Comparison of ENCODE assay signal across 20 cellular contexts in the genomic region with DNA sequence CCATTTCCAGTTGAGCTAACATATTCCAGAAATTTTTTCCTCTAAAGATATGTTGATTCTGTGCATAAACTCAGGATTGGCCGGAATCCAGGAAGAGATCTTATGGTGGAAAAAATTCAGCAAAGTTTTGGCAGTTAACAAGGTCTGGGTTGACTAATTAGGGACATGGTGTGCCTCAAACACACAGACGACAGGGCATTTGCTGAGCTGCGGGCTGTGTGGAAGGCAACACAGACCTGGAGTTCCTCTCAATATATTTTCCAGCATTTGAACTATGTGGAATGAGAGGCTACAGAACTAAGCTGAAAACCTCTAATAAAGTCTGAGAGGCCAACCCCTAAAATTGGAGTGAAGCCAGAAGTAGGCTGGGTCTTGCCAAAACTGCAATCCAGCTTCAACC.
DNase-seq lines count a peak whose midpoint lies in the region; ATAC-seq and TF ChIP-seq lines count a peak whose summit lies in the region.
"Had no signal": no experiment of that assay in that cellular context is flagged by ENCODE, and none has a peak within 500 bp of the region (broad histone marks: within the 10 kb centered on the region; RNA-seq: fewer than 3 reads in every experiment).

No MANE protein-coding gene starts in this region.

- no peaks in the 10 kb centered on the region for H3K9me3 ChIP-seq in SK-N-SH
- no peaks in the 10 kb centered on the region for H3K9me3 ChIP-seq in SK-N-MC (ENCODE audit: low read depth, low read length)
- H3K9me3 ChIP-seq in trophoblast cell (ENCODE audit: insufficient read depth, low read depth, low read length), result no peaks in the 10 kb centered on the region
- H3K9me3 ChIP-seq: A549 had no signal

- H2BK5ac ChIP-seq in trophoblast cell (ENCODE audit: low read depth, low read length, poor library complexity), result no peak overlapping the region

- TF ChIP-seq EP300 in SK-N-SH (IDR thresholded peaks at IDR 0.05; ENCODE audit: borderline replicate concordance in 1 of 2, low read depth in 1 of 2, low read length in 1 of 2), result no peak

- no peak overlapping the region for H2BK12ac ChIP-seq in trophoblast cell (ENCODE audit: low read length)

- POLR2A ChIA-PET in SK-N-SH (lab: Yijun Ruan, JAX), result no interaction called here

- H3K4me2 ChIP-seq in SK-N-SH (no peak overlapping the region), trophoblast cell (ENCODE audit: low read length) (no peak overlapping the region)
- H3K4me2 ChIP-seq: A549, GM23338 had no signal

- CTCF ChIA-PET in SK-N-SH (lab: Yijun Ruan, JAX), result interaction anchor here (1.1 to 2.3 kb wide), 2 partner anchors 10 to 89 kb away, joined by 6 to 10 read pairs; no protein-coding TSS in a partner anchor

- TF ChIP-seq RAD21 in SK-N-SH (IDR thresholded peaks at IDR 0.05; ENCODE audit: low read length), result no peak

- H3K18ac ChIP-seq in trophoblast cell (ENCODE audit: low read length), result no peak overlapping the region

- H3K27ac ChIP-seq in SK-N-SH (ENCODE audit: low read depth in 2 of 2, low read length in 1 of 2) (peak overlapping the region in 1 of 2 experiments; percentile 67; a peak in 1 of 4 replicates), SK-N-MC (peak overlapping the region; percentile 83), trophoblast cell (ENCODE audit: low read depth, low read length) (no peak overlapping the region)
- H3K27ac ChIP-seq: A549 had no signal

- ATAC-seq in SK-N-SH treated with all-trans-retinoic acid at 6 μM for 48 hours (peak; percentile 68), HG03095 (IDR thresholded peaks at IDR 0.05; ENCODE audit: unreplicated experiment) (no peak)
- ATAC-seq: A549, GM12878, GM23338, HCT116 had no signal

- no peaks in the 10 kb centered on the region for H3F3A ChIP-seq in SK-N-SH (replicated peaks; ENCODE audit: insufficient read depth)

- H3K14ac ChIP-seq in trophoblast cell (ENCODE audit: low read length), result no peak overlapping the region

- H3K4ac ChIP-seq in trophoblast cell (ENCODE audit: low read depth, low read length), result no peak overlapping the region

- no peaks in the 10 kb centered on the region for H3K79me1 ChIP-seq in trophoblast cell (ENCODE audit: low read length)

- H3K4me3 ChIP-seq in SK-N-SH (ENCODE audit: low read depth in 2 of 2, low read length in 1 of 2) (no peak overlapping the region), SK-N-MC (peak overlapping the region; percentile 64), trophoblast cell (ENCODE audit: low read depth, low read length) (no peak overlapping the region)
- H3K4me3 ChIP-seq: A549, GM12878, GM23338 had no signal

- H2AFZ ChIP-seq in SK-N-SH (ENCODE audit: low read depth) (no peak overlapping the region), trophoblast cell (ENCODE audit: insufficient read depth, low read length, poor library complexity) (no peak overlapping the region)
- H2AFZ ChIP-seq: GM23338 had no signal

- H3K79me2 ChIP-seq in SK-N-SH (ENCODE audit: insufficient read depth) (no peaks in the 10 kb centered on the region), trophoblast cell (ENCODE audit: control insufficient read depth, insufficient read depth, low read length, poor library complexity) (no peaks in the 10 kb centered on the region)

- no peaks in the 10 kb centered on the region for H3K9me2 ChIP-seq in SK-N-SH

- H2AK5ac ChIP-seq in trophoblast cell (ENCODE audit: low read length), result no peak overlapping the region

- H4K12ac ChIP-seq in trophoblast cell (ENCODE audit: low read depth, low read length), result no peak overlapping the region

- no peak overlapping the region for H4K91ac ChIP-seq in trophoblast cell (ENCODE audit: low read depth, low read length)

- H3K27me3 ChIP-seq in SK-N-SH (ENCODE audit: insufficient read depth), result no peaks in the 10 kb centered on the region
- no peaks in the 10 kb centered on the region for H3K27me3 ChIP-seq in trophoblast cell (ENCODE audit: insufficient read depth, low read length)

- DNase-seq in SK-N-SH, result no peak
- DNase-seq in SK-N-MC (ENCODE audit: low read depth, low spot score), result peak; percentile 58
- peak; percentile 19 to 24 for DNase-seq in trophoblast cell
- no peak for DNase-seq in foreskin melanocyte
- no peak for DNase-seq in occipital lobe (lab: John Stamatoyannopoulos, UW)
- DNase-seq: 8988T; C1 segment of cervical spinal cord; Calu3; CD4-positive, alpha-beta memory T cell; COR-L47; DMS53; EL; GDM1; H9 had no signal

- TF ChIP-seq CTCF in SK-N-SH (IDR thresholded peaks at IDR 0.05), result no peak

- whole genome bisulfite sequencing in SK-N-SH (ENCODE audit: low lambda C conversion rate), result 24% methylated on average over 3 of the region's 3 CpGs
- no CpG with 5 or more reads among the region's 3 CpGs for WGBS in trophoblast cell (ENCODE audit: extremely low coverage, insufficient coverage, insufficient read length)

- H4K8ac ChIP-seq in trophoblast cell (ENCODE audit: low read depth, low read length), result no peak overlapping the region

- H3K4me1 ChIP-seq in SK-N-SH (ENCODE audit: control insufficient read depth in 1 of 2, insufficient read depth in 2 of 2, low read depth in 1 of 2, low read length in 1 of 2) (peaks cover 0 to 3% of the 10 kb centered on the region in 2 experiments; a peak in 1 of 4 replicates), trophoblast cell (ENCODE audit: control insufficient read depth in 1 of 2, insufficient read depth in 2 of 2, low read length in 2 of 2) (no peaks in the 10 kb centered on the region)
- H3K4me1 ChIP-seq: A549 had no signal

- H2BK120ac ChIP-seq in trophoblast cell (ENCODE audit: insufficient read depth, low read length, poor library complexity), result no peak overlapping the region

- H3K9ac ChIP-seq in SK-N-SH, result no peak overlapping the region
- peak overlapping the region; percentile 51 for H3K9ac ChIP-seq in SK-N-MC (ENCODE audit: insufficient read length)
- H3K9ac ChIP-seq in trophoblast cell (ENCODE audit: low read length), result no peak overlapping the region

- H3K23ac ChIP-seq in trophoblast cell (ENCODE audit: low read length), result no peak overlapping the region

- no peaks in the 10 kb centered on the region for H3K36me3 ChIP-seq in SK-N-SH (replicated peaks in 1 of 2; ENCODE audit: control insufficient read depth in 1 of 2, insufficient read depth in 2 of 2, low read length in 1 of 2)
- no peaks in the 10 kb centered on the region for H3K36me3 ChIP-seq in SK-N-MC (ENCODE audit: insufficient read depth, low read length)
- H3K36me3 ChIP-seq in trophoblast cell (ENCODE audit: control insufficient read depth in 1 of 2, insufficient read depth in 2 of 2, low read length in 2 of 2), result no peaks in the 10 kb centered on the region

- H4K20me1 ChIP-seq in SK-N-SH (ENCODE audit: insufficient read depth), result no peaks in the 10 kb centered on the region

TF ChIP-seq in SK-N-SH treated with all-trans-retinoic acid at 6 μM for 48 hours, 23 proteins besides CTCF, POLR2A, EP300 and RAD21 (continues in another document):
- TF ChIP-seq CSDC2 (CRISPR knock-in tag; IDR thresholded peaks at IDR 0.05) (no peak), ISL1 (CRISPR knock-in tag; IDR thresholded peaks at IDR 0.05) (0 out of 2 replicates have a peak, but pooled peaks have one; percentile 38), PPARA (CRISPR knock-in tag; IDR thresholded peaks at IDR 0.05; ENCODE audit: borderline replicate concordance) (no peak)
- TF ChIP-seq, protein P1, sequence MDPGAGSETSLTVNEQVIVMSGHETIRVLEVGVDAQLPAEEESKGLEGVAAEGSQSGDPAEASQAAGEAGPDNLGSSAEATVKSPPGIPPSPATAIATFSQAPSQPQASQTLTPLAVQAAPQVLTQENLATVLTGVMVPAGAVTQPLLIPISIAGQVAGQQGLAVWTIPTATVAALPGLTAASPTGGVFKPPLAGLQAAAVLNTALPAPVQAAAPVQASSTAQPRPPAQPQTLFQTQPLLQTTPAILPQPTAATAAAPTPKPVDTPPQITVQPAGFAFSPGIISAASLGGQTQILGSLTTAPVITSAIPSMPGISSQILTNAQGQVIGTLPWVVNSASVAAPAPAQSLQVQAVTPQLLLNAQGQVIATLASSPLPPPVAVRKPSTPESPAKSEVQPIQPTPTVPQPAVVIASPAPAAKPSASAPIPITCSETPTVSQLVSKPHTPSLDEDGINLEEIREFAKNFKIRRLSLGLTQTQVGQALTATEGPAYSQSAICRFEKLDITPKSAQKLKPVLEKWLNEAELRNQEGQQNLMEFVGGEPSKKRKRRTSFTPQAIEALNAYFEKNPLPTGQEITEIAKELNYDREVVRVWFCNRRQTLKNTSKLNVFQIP (CRISPR knock-in tag; IDR thresholded peaks at IDR 0.05; ENCODE audit: borderline replicate concordance, low read depth), result no peak

TF ChIP-seq in SK-N-SH, 30 proteins besides CTCF, POLR2A, EP300 and RAD21:
- TF ChIP-seq POLR2AphosphoS5 (IDR thresholded peaks at IDR 0.05; ENCODE audit: low read depth, low read length), result no peak
- no peak for TF ChIP-seq MEF2A (IDR thresholded peaks at IDR 0.05; ENCODE audit: borderline replicate concordance, low read depth)
- no peak for TF ChIP-seq TEAD4 (IDR thresholded peaks at IDR 0.05; ENCODE audit: borderline replicate concordance, insufficient read depth)
- TF ChIP-seq CHD2 (IDR thresholded peaks at IDR 0.05; ENCODE audit: low read length, partially characterized antibody), result no peak
- TF ChIP-seq ELF1 (IDR thresholded peaks at IDR 0.05), result no peak
- no peak for TF ChIP-seq MXI1 (IDR thresholded peaks at IDR 0.05; ENCODE audit: low read depth, low read length)
- TF ChIP-seq TCF12 (IDR thresholded peaks at IDR 0.05), result no peak
- TF ChIP-seq, protein P2, sequence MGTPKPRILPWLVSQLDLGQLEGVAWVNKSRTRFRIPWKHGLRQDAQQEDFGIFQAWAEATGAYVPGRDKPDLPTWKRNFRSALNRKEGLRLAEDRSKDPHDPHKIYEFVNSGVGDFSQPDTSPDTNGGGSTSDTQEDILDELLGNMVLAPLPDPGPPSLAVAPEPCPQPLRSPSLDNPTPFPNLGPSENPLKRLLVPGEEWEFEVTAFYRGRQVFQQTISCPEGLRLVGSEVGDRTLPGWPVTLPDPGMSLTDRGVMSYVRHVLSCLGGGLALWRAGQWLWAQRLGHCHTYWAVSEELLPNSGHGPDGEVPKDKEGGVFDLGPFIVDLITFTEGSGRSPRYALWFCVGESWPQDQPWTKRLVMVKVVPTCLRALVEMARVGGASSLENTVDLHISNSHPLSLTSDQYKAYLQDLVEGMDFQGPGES (IDR thresholded peaks at IDR 0.05; ENCODE audit: low read depth, low read length), result no peak

Comparison
In these comparisons a context has a peak if more than half of its experiments do, and no peak if none do; other contexts are left out.
1. DNase-seq: peak in SK-N-MC (single experiment) and trophoblast cell (2 of 2); none in SK-N-SH (single experiment), foreskin melanocyte (single experiment) and occipital lobe (single experiment).